ENCODE assay signal across 8 cellular contexts in the genomic region with DNA sequence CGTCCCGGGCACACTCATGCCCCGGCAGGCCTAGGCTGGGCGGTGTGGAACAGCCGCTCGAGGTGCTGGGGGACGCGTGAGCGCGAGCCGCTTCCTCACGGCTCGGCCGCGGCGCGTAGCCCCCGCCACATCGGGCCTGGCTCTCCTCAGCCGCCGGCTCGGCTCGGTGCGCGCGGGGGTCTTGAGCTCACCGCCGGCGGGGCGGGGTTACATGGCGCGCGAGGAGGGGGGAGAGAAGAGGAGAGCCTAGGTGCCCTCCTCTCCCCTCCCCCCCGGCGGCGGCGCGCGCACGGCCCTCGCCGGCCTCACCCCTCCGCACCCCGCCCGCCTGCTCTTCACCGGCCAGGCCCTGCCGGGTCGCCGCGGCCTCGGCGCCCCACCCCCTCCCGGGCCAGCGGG. TPM values are rescaled to one million over a fixed set of nuclear protein-coding genes. Genes with fewer than 3 reads are reported as not detected.
DNase-seq lines count a peak whose midpoint lies in the region; ATAC-seq, FAIRE-seq and TF ChIP-seq lines count a peak whose summit lies in the region.

No MANE protein-coding gene starts in this region.

- POLR2A ChIA-PET in HepG2 (lab: Yijun Ruan, JAX), result interaction anchor here (0.9 to 2.1 kb wide), 11 partner anchors 8 to 1023 kb away, joined by 3 to 14 read pairs (median 4); partner anchors contain the start of genes JAK2, RANBP6 and RIC1

- H3K4me2 ChIP-seq in HepG2 (ENCODE audit: low read depth, low read length), result peak overlapping the region; percentile 76

- peak; percentile 88 for DNase-seq in NK-92 treated with Interleukin-12 subunit alpha and Interleukin-12 subunit beta, amount 100 ng/mL, for 24 hours (lab: John Stamatoyannopoulos, UW)
- DNase-seq in NK-92 (lab: John Stamatoyannopoulos, UW; ENCODE audit: unreplicated experiment) (no peak), NCI-H2171 treated with DMSO at 0.1 percent for 48 hours (lab: John Stamatoyannopoulos, UW) (peak; percentile 68), HepG2 (ENCODE audit: low spot score) (peak; percentile 54)
- peak; percentile 59 for DNase-seq in activated CD4-positive, alpha-beta T cell treated with anti-CD3 and anti-CD28 coated beads for 24 hours (ENCODE audit: low read depth in 2 of 2)
- DNase-seq in stimulated activated CD4-positive, alpha-beta T cell treated with anti-CD3 and anti-CD28 coated beads, Interleukin-4, amount 100 ng/mL, for 24 hours, result peak; percentile 77

- H3K27ac ChIP-seq in cingulate gyrus (ENCODE audit: low read depth, low read length) (peak overlapping the region; percentile 88), HepG2 (ENCODE audit: extremely low read length, insufficient read depth, low read length) (peak overlapping the region; percentile 83)

- peaks cover 10% of the 10 kb centered on the region for H4K20me1 ChIP-seq in HepG2 (ENCODE audit: insufficient read depth, low read length)

- in situ Hi-C loops in HepG2 (cut with HindIII; ENCODE audit: extremely low pct_ligation_motif_present, low pct_unique_long_range_greater_than_20kb), result no loop called here

- no peak for FAIRE-seq in HepG2 (lab: Jason Lieb, UNC)

- no peak for TF ChIP-seq CTCF in HepG2 (CRISPR knock-in tag; IDR thresholded peaks at IDR 0.05)

- TF ChIP-seq EP300 in HepG2 (IDR thresholded peaks at IDR 0.05; ENCODE audit: low read depth in 2 of 2, low read length in 2 of 2) (no peak), HepG2 (CRISPR knock-in tag; IDR thresholded peaks at IDR 0.05; ENCODE audit: borderline replicate concordance) (no peak)

- intact Hi-C loops in HepG2 (cut with micrococcal nuclease; ENCODE audit: unreplicated experiment), result loop anchor here (5.0 kb wide), 1 partner anchor 120 kb away; no protein-coding TSS in a partner anchor

- peaks cover 51% of the 10 kb centered on the region for H3K4me1 ChIP-seq in HepG2 (ENCODE audit: insufficient read depth, low read length)

- TF ChIP-seq RAD21 in HepG2 (CRISPR knock-in tag; IDR thresholded peaks at IDR 0.05), result peak; percentile 34; the same call in 1 of the 2 replicates

- H3K36me3 ChIP-seq in HepG2 (replicated peaks in 1 of 2; ENCODE audit: control insufficient read depth in 1 of 2, insufficient read depth in 2 of 2, low read length in 2 of 2), result peaks cover 0 to 15% of the 10 kb centered on the region in 2 experiments; a peak in 2 of 5 replicates

- H3K9me3 ChIP-seq in HepG2 (ENCODE audit: low read length), result no peaks in the 10 kb centered on the region

- peak; percentile 51 for ATAC-seq in HG02885 (IDR thresholded peaks at IDR 0.05; ENCODE audit: poor library complexity, unreplicated experiment)
- ATAC-seq in HepG2, result peak; percentile 72

- CTCF ChIA-PET in HepG2 (lab: Yijun Ruan, JAX; ENCODE audit: low intra/inter-chr PET ratio, low total read pairs), result no interaction called here

- peak overlapping the region; percentile 83 to 96 (median 85) for H3K4me3 ChIP-seq in HepG2 (replicated peaks in 1 of 3; ENCODE audit: insufficient read depth in 1 of 3, low read depth in 2 of 3, low read length in 3 of 3)

- no TSS peak for BruUV-seq in HepG2 (replicated peaks; lab: Mats Ljungman, UMichigan)

- TF ChIP-seq POLR2A in HepG2 (IDR thresholded peaks at IDR 0.05; ENCODE audit: insufficient read depth in 1 of 2, low read depth in 2 of 2, low read length in 2 of 2), result peak in 1 of 2 experiments; percentile 25; a peak in 1 of 4 replicates

- H2AFZ ChIP-seq in HepG2 (ENCODE audit: low read length), result no peak overlapping the region

- no CpG with 5 or more reads among the region's 54 CpGs for WGBS in HepG2 (ENCODE audit: low lambda C conversion rate)

- H3K79me2 ChIP-seq in HepG2 (ENCODE audit: insufficient read depth, low read length), result peaks cover 63% of the 10 kb centered on the region

- no peaks in the 10 kb centered on the region; a peak in 1 of 5 replicates for H3K27me3 ChIP-seq in HepG2 (ENCODE audit: control insufficient read depth in 1 of 2, insufficient read depth in 2 of 2, low read length in 2 of 2)

- peak overlapping the region; percentile 81 for H3K9ac ChIP-seq in HepG2 (ENCODE audit: insufficient read depth, low read depth, low read length)

TF ChIP-seq in HepG2, 621 proteins besides CTCF, POLR2A, EP300 and RAD21 (continues in another document):
- TF ChIP-seq ZNF883 (CRISPR knock-in tag; IDR thresholded peaks at IDR 0.05; ENCODE audit: not compliant biosample characterization) (peak; percentile 63), HNRNPK (IDR thresholded peaks at IDR 0.05; ENCODE audit: low read depth, low read length, poor library complexity, severe bottlenecking) (peak; percentile 31), SP4 (CRISPR knock-in tag; IDR thresholded peaks at IDR 0.05) (0 out of 2 replicates have a peak, but pooled peaks have one; percentile 2), ZNF138 (CRISPR knock-in tag; IDR thresholded peaks at IDR 0.05; ENCODE audit: low read depth) (0 out of 2 replicates have a peak, but pooled peaks have one; percentile 15), MXI1 (IDR thresholded peaks at IDR 0.05; ENCODE audit: borderline replicate concordance, low read depth, low read length) (peak; percentile 42; the same call in 1 of the 3 replicates), GMEB1 (CRISPR knock-in tag; IDR thresholded peaks at IDR 0.05; ENCODE audit: borderline replicate concordance) (0 out of 2 replicates have a peak, but pooled peaks have one; percentile 31), TFDP1 (CRISPR knock-in tag; IDR thresholded peaks at IDR 0.05; ENCODE audit: borderline replicate concordance) (0 out of 2 replicates have a peak, but pooled peaks have one; percentile 17), ZBTB14 (CRISPR knock-in tag; IDR thresholded peaks at IDR 0.05) (peak; percentile 50; the same call in 1 of the 2 replicates), ZSCAN31 (CRISPR knock-in tag; IDR thresholded peaks at IDR 0.05; ENCODE audit: low read depth) (0 out of 2 replicates have a peak, but pooled peaks have one; percentile 22), SRY (CRISPR knock-in tag; IDR thresholded peaks at IDR 0.05) (peak; percentile 62; the same call in 1 of the 2 replicates), SALL1 (CRISPR knock-in tag; IDR thresholded peaks at IDR 0.05) (peak; percentile 24; the same call in 1 of the 2 replicates), ZNF792 (CRISPR knock-in tag; IDR thresholded peaks at IDR 0.05) (no peak), GLI4 (CRISPR knock-in tag; IDR thresholded peaks at IDR 0.05; ENCODE audit: borderline replicate concordance) (0 out of 2 replicates have a peak, but pooled peaks have one; percentile 21)

RNA-seq across cellular contexts. Expression of gene RANBP6, which starts 7.7 kb away (rescaled TPM):
- total RNA-seq in HepG2 (2016; rRNA removed; fragmentation: Illumina TruSeq; extraction: Trizol), result 26.0 and 37.7 TPM in 2 replicates
- total RNA-seq in HepG2 (2016; cell fraction: cytosol; rRNA removed; fragmentation: Illumina TruSeq; extraction: Trizol; ENCODE audit: low read depth), result 1.6 and 1.9 TPM in 2 replicates
- total RNA-seq in HepG2 (2016; cell fraction: insoluble cytoplasmic fraction; rRNA removed; fragmentation: Illumina TruSeq; extraction: Trizol), result 26.2 and 36.2 TPM in 2 replicates
- total RNA-seq in HepG2 (2016; cell fraction: membrane; rRNA removed; fragmentation: Illumina TruSeq; extraction: Trizol), result 6.7 and 9.0 TPM in 2 replicates
- 35.1 and 35.2 TPM in 2 replicates for total RNA-seq in HepG2 (2016; cell fraction: nucleus; rRNA removed; fragmentation: Illumina TruSeq; extraction: Trizol)
- 7.2 and 7.5 TPM in 2 replicates for polyA plus RNA-seq in HepG2 (2011; rRNA removed)
- 2.5 and 4.2 TPM in 2 replicates for polyA plus RNA-seq in HepG2 (2011; cell fraction: cytosol; rRNA removed)
- polyA plus RNA-seq in HepG2 (2011; cell fraction: nucleus; rRNA removed), result 5.1 and 7.8 TPM in 2 replicates
- 11.7 and 11.9 TPM in 2 replicates for polyA plus RNA-seq in HepG2 (2012)
- polyA plus RNA-seq in HepG2 (2016; cell fraction: cytosol; fragmentation: Illumina TruSeq; extraction: Trizol; ENCODE audit: low read depth), result 0.80 TPM in 2 replicates
- polyA plus RNA-seq in HepG2 (2016; cell fraction: insoluble cytoplasmic fraction; fragmentation: Illumina TruSeq; extraction: Trizol; ENCODE audit: low read depth), result 17.9 and 18.2 TPM in 2 replicates
- 3.1 and 3.2 TPM in 2 replicates for polyA plus RNA-seq in HepG2 (2016; cell fraction: membrane; fragmentation: Illumina TruSeq; extraction: Trizol; ENCODE audit: low read depth)
- 23.4 and 24.6 TPM in 2 replicates for polyA plus RNA-seq in HepG2 (2016; cell fraction: nucleus; fragmentation: Illumina TruSeq; extraction: Trizol; ENCODE audit: insufficient read depth, low read depth)
- polyA minus RNA-seq in HepG2 (2011; rRNA and poly(A)+ RNA removed; ENCODE audit: low replicate concordance), result 3.9 and 11.3 TPM in 2 replicates
- polyA minus RNA-seq in HepG2 (2011; cell fraction: cytosol; rRNA and poly(A)+ RNA removed), result 7.6 and 8.4 TPM in 2 replicates
- polyA minus RNA-seq in HepG2 (2011; cell fraction: nucleus; rRNA and poly(A)+ RNA removed), result 27.7 and 27.9 TPM in 2 replicates
